Comparison of ENCODE assay signal across 13 cellular contexts in genomic region chr7:6260291-6261183, GRCh38. TPM values are rescaled to one million over a fixed set of nuclear protein-coding genes. Genes with fewer than 3 reads are reported as not detected.
A peak's percentile ranks its signal among the peaks of the same experiment; 100 is the strongest.
DNase-seq lines count a peak whose midpoint lies in the region; ATAC-seq and TF ChIP-seq lines count a peak whose summit lies in the region.
"Had no signal": no experiment of that assay in that cellular context is flagged by ENCODE, and none has a peak within 500 bp of the region (broad histone marks: within the 10 kb centered on the region; RNA-seq: fewer than 3 reads in every experiment).

No MANE protein-coding gene starts in this region.

- H3K9me3 ChIP-seq in osteoblast (ENCODE audit: low read depth, low read length): no peaks in the 10 kb centered on the region
- H3K9me3 ChIP-seq in aorta (ENCODE audit: control insufficient read depth, low read length): no peaks in the 10 kb centered on the region
- H3K9me3 ChIP-seq: prostate gland had no signal

- H3K9me3 Mint-ChIP-seq in WTC11: no peaks in the 10 kb centered on the region
- H3K9me3 Mint-ChIP-seq in natural killer cell: no peaks in the 10 kb centered on the region
- H3K9me3 Mint-ChIP-seq: activated naive CD4-positive, alpha-beta T cell treated with anti-CD3 and anti-CD28 coated beads for 36 hours had no signal

- POLR2A ChIA-PET in WTC11 (lab: Charles Lee): no interaction called here

- H4K20me1 ChIP-seq in osteoblast (ENCODE audit: insufficient read depth, low read length): no peaks in the 10 kb centered on the region

- H3K27ac ChIP-seq in osteoblast (ENCODE audit: low read depth, low read length): peak overlapping the region; percentile 90
- H3K27ac ChIP-seq in aorta (ENCODE audit: low read depth in 1 of 2, low read length in 2 of 2): peak overlapping the region; percentile 92 to 96
- H3K27ac ChIP-seq: prostate gland had no signal

- H3K4me2 ChIP-seq in osteoblast (ENCODE audit: insufficient read depth, low read length): peak overlapping the region; percentile 61

- H3K4me1 ChIP-seq in osteoblast (ENCODE audit: insufficient read depth, low read length): peaks cover 64% of the 10 kb centered on the region
- H3K4me1 ChIP-seq in aorta (ENCODE audit: control insufficient read depth in 1 of 2, insufficient read depth in 2 of 2, low read length in 2 of 2): peaks cover 9 to 18% of the 10 kb centered on the region in 2 donors

- TF ChIP-seq CTCF in WTC11 (IDR thresholded peaks at IDR 0.05) (no peak), osteoblast (IDR thresholded peaks at IDR 0.05; ENCODE audit: extremely low read depth, low read depth, low read length) (no peak), natural killer cell (IDR thresholded peaks at IDR 0.05) (no peak)

- peaks cover 87% of the 10 kb centered on the region for H3K79me2 ChIP-seq in osteoblast (ENCODE audit: insufficient read depth, low read length)

- 16 to 20% methylated on average over 5 of the region's 5 CpGs for WGBS in aorta, 2 donors

- no peaks in the 10 kb centered on the region for H3K36me3 ChIP-seq in osteoblast (ENCODE audit: insufficient read depth, low read length)
- no peaks in the 10 kb centered on the region for H3K36me3 ChIP-seq in aorta (ENCODE audit: control insufficient read depth in 1 of 2, insufficient read depth in 2 of 2, low read length in 1 of 2)
- H3K36me3 ChIP-seq: prostate gland had no signal

- DNase-seq in WTC11 (ENCODE audit: low spot score): no peak
- peak; percentile 74 for DNase-seq in fibroblast of the conjunctiva (ENCODE audit: low read depth)
- no peak for DNase-seq in osteoblast (ENCODE audit: insufficient read length, low spot score, missing footprints)
- DNase-seq in aorta: no peak
- DNase-seq in islet precursor cell: no peak
- DNase-seq in natural killer cell: no peak
- DNase-seq: activated CD4-positive, alpha-beta T cell treated with anti-CD3 and anti-CD28 coated beads, Interleukin-2, amount 50 U/mL, for 48 hours; activated naive CD4-positive, alpha-beta T cell treated with anti-CD3 and anti-CD28 coated beads for 36 hours; left colon; NCI-H1092 treated with DMSO at 0.1 percent for 48 hours; NCI-H748 treated with DMSO at 0.1 percent for 48 hours had no signal

- H3K27ac Mint-ChIP-seq in WTC11: peak overlapping the region; percentile 35
- H3K27ac Mint-ChIP-seq in natural killer cell: peak overlapping the region in 1 of 2 donors; percentile 14
- H3K27ac Mint-ChIP-seq: activated naive CD4-positive, alpha-beta T cell treated with anti-CD3 and anti-CD28 coated beads for 36 hours had no signal

- intact Hi-C loops in aorta (cut with DNase I): loop anchor here in 1 of 2 donors (5.0 kb wide), 1 partner anchor 33 kb away; no protein-coding TSS in a partner anchor
- intact Hi-C loops in natural killer cell (cut with micrococcal nuclease): no loop called here

- no peaks in the 10 kb centered on the region for H3K27me3 Mint-ChIP-seq in WTC11 (ENCODE audit: low read depth)
- no peaks in the 10 kb centered on the region for H3K27me3 Mint-ChIP-seq in natural killer cell (ENCODE audit: low read depth in 2 of 2)

- H2AFZ ChIP-seq in osteoblast (ENCODE audit: low read length): no peak overlapping the region

- no peaks in the 10 kb centered on the region for H3K27me3 ChIP-seq in osteoblast (ENCODE audit: insufficient read depth, low read length)
- no peaks in the 10 kb centered on the region for H3K27me3 ChIP-seq in aorta (ENCODE audit: control insufficient read depth in 1 of 2, insufficient read depth in 2 of 2, low read length in 1 of 2)

- H3K36me3 Mint-ChIP-seq in WTC11 (no peaks in the 10 kb centered on the region), natural killer cell (no peaks in the 10 kb centered on the region)

- H3K4me3 Mint-ChIP-seq in WTC11 (no peak overlapping the region), natural killer cell (no peak overlapping the region)
- H3K4me3 Mint-ChIP-seq: activated naive CD4-positive, alpha-beta T cell treated with anti-CD3 and anti-CD28 coated beads for 36 hours had no signal

- CTCF ChIA-PET in WTC11 (lab: Charles Lee): interaction anchor here (0.6 to 1.7 kb wide), 3 partner anchors 95 to 100 kb away, joined by 3 to 6 read pairs (median 5); no protein-coding TSS in a partner anchor

- peak overlapping the region; percentile 7 for H3K4me3 ChIP-seq in osteoblast (ENCODE audit: insufficient read depth, low read length)
- no peak overlapping the region for H3K4me3 ChIP-seq in aorta (ENCODE audit: low read length in 2 of 2)
- H3K4me3 ChIP-seq: prostate gland had no signal

- H3K4me1 Mint-ChIP-seq in WTC11 (peaks cover 42% of the 10 kb centered on the region), natural killer cell (peaks cover 38 to 52% of the 10 kb centered on the region in 2 donors)

- ATAC-seq in WTC11 (no peak), aorta (ENCODE audit: low FRiP score) (no peak), HG02678 (IDR thresholded peaks at IDR 0.05; ENCODE audit: unreplicated experiment) (no peak), natural killer cell (no peak)
- ATAC-seq: left colon had no signal

TF ChIP-seq in WTC11, 78 proteins besides CTCF, POLR2A, EP300 and RAD21 (continues in another document):
- TF ChIP-seq GABPB1 (CRISPR knock-in tag; IDR thresholded peaks at IDR 0.05) (no peak), STAT6 (CRISPR knock-in tag; conservative IDR thresholded peaks at IDR 0.05; ENCODE audit: low read depth) (no peak), ZNF425 (CRISPR knock-in tag; conservative IDR thresholded peaks at IDR 0.05) (no peak), MAX (CRISPR knock-in tag; IDR thresholded peaks at IDR 0.05) (no peak), ZBTB21 (CRISPR knock-in tag; IDR thresholded peaks at IDR 0.05; ENCODE audit: borderline replicate concordance) (no peak), HMGXB4 (CRISPR knock-in tag; IDR thresholded peaks at IDR 0.05) (no peak)

RNA-seq across cellular contexts. Expression of gene CYTH3, which starts 11.9 kb away (rescaled TPM):
- total RNA-seq in WTC11 (2021) (11.8 to 13.2 TPM (median 12.5 TPM) in 3 replicates), osteoblast (89.4 and 94.3 TPM in 2 replicates), aorta (10 to 100 TPM; 60.5 to 63.7 TPM), natural killer cell (10 to 100 TPM in 2 of 3 donors, 1 to 10 TPM in 1; 7.7 to 42.6 (median 13.6) TPM)
- polyA plus RNA-seq in aorta: 10 to 100 TPM; 20.2 to 37.6 TPM
